Comparison of ENCODE assay signal across 8 cellular contexts in genomic region chr6:63597142-63598000, GRCh38. TPM values are rescaled to one million over a fixed set of nuclear protein-coding genes. Genes with fewer than 3 reads are reported as not detected.
DNase-seq lines count a peak whose midpoint lies in the region; ATAC-seq and TF ChIP-seq lines count a peak whose summit lies in the region.

No MANE protein-coding gene starts in this region.

- TF ChIP-seq POLR2A in body of pancreas (IDR thresholded peaks at IDR 0.05): no peak

- H3K36me3 ChIP-seq in body of pancreas (replicated peaks in 1 of 2; ENCODE audit: insufficient read depth in 1 of 2, low read depth in 2 of 2): no peaks in the 10 kb centered on the region
- no peaks in the 10 kb centered on the region for H3K36me3 ChIP-seq in lung (ENCODE audit: control insufficient read depth in 2 of 2, insufficient read depth in 2 of 2, low read length in 2 of 2)

- DNase-seq in AG20443 (ENCODE audit: low spot score) (peak; percentile 14), body of pancreas (no peak), lung (ENCODE audit: low spot score) (no peak), DMS153 (lab: John Stamatoyannopoulos, UW) (no peak), NCI-H1930 (lab: John Stamatoyannopoulos, UW) (no peak)
- no peak for DNase-seq in activated CD4-positive, CD25-positive, alpha-beta regulatory T cell (lab: John Stamatoyannopoulos, UW)

- H3K4me1 ChIP-seq in body of pancreas (peaks cover 4% of the 10 kb centered on the region), lung (ENCODE audit: control insufficient read depth in 2 of 2, insufficient read depth in 2 of 2, low read length in 2 of 2) (no peaks in the 10 kb centered on the region)

- H3K27ac ChIP-seq in body of pancreas: peak overlapping the region in 3 of 4 donors; percentile 54 to 63 (median 55)
- no peak overlapping the region for H3K27ac ChIP-seq in lung (ENCODE audit: low read depth in 1 of 2, low read length in 1 of 2)

- ATAC-seq in HG03342 (IDR thresholded peaks at IDR 0.05; ENCODE audit: unreplicated experiment) (peak; percentile 3), body of pancreas (peak; percentile 43), lung (ENCODE audit: insufficient read depth, low FRiP score) (peak; percentile 27), GM19463 (IDR thresholded peaks at IDR 0.05; ENCODE audit: unreplicated experiment) (no peak)

- no peak for TF ChIP-seq CTCF in body of pancreas (IDR thresholded peaks at IDR 0.05)
- no peak for TF ChIP-seq CTCF in lung (IDR thresholded peaks at IDR 0.05; ENCODE audit: control extremely low read depth, extremely low read depth)

- peak overlapping the region; percentile 38 to 40 for H3K4me3 ChIP-seq in body of pancreas
- no peak overlapping the region for H3K4me3 ChIP-seq in lung

- H3K27me3 ChIP-seq in body of pancreas (no peaks in the 10 kb centered on the region), lung (ENCODE audit: control insufficient read depth, insufficient read depth) (no peaks in the 10 kb centered on the region)

- WGBS in body of pancreas, 2 donors: 44 to 46% methylated on average over 5 of the region's 5 CpGs
- 58 to 70% methylated on average over 5 of the region's 5 CpGs for WGBS in lung, 2 donors

- intact Hi-C loops in body of pancreas (cut with DNase I): loop anchor here (10.0 kb wide), 1 partner anchor 253 kb away; no protein-coding TSS in a partner anchor

- H3K9me3 ChIP-seq in body of pancreas (no peaks in the 10 kb centered on the region), lung (ENCODE audit: control insufficient read depth in 2 of 2, insufficient read depth in 1 of 2, low read length in 1 of 2) (no peaks in the 10 kb centered on the region)

RNA-seq across cellular contexts. Expression of gene PTP4A1, which starts 25.1 kb away (rescaled TPM):
- total RNA-seq in body of pancreas (10 to 100 TPM; 11.5 to 26.7 TPM), lung (100 to 1,000 TPM in 1 of 2 donors, 10 to 100 TPM in 1; 65.9 to 359 TPM)
- 10 to 100 TPM; 30.4 to 34.6 TPM for polyA plus RNA-seq in lung

RNA-seq across cellular contexts. Expression of gene PHF3, which starts 38.2 kb away (rescaled TPM):
- total RNA-seq in body of pancreas (10 to 100 TPM; 40.9 to 55.0 TPM), lung (100 to 1,000 TPM in 1 of 2 donors, 10 to 100 TPM in 1; 38.9 to 137 TPM)
- 10 to 100 TPM in 1 of 2 donors, 1 to 10 TPM in 1; 8.3 to 11.5 TPM for polyA plus RNA-seq in lung

Comparison
In these comparisons a context has a peak if more than half of its experiments do, and no peak if none do; other contexts are left out.
1. H3K27ac ChIP-seq: peak in body of pancreas (3 of 4); none in lung (0 of 2).